36 cellular contexts compared by ENCODE assay signal in the genomic region with DNA sequence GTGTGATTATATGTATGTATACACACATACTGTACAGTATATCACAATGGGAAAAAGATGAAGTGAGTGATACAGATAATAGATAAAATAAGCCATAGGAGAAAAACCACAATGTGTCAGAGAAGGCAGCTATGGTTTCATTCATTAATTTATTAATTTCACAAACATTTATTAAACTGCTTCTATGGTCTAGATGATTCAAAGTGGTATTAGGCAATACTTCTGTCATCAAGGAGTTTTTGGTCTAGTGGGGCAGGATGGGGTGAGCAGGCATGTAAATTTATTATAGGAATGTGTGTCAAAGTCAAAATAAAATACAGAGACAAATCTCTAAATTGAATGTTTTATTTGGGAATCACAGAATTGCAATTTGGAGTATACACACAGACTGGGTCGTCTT.
"Had no signal": no experiment of that assay in that cellular context is flagged by ENCODE, and none has a peak within 500 bp of the region (broad histone marks: within the 10 kb centered on the region; RNA-seq: fewer than 3 reads in every experiment).

No MANE protein-coding gene starts in this region.

- H3K36me3 Mint-ChIP-seq: activated CD4-positive, alpha-beta memory T cell treated with anti-CD3 and anti-CD28 coated beads for 36 hours; activated naive CD4-positive, alpha-beta T cell treated with anti-CD3 and anti-CD28 coated beads, Interleukin-2, amount 10 ng/mL, durations not matched to agents 7 days and 5 days; activated naive CD4-positive, alpha-beta T cell treated with anti-CD3 and anti-CD28 coated beads, Interleukin-2, amount 50 U/mL, for 24 hours; activated naive CD8-positive, alpha-beta T cell; activated naive CD8-positive, alpha-beta T cell treated with anti-CD3 and anti-CD28 coated beads, Interleukin-2, amount 10 ng/mL, durations not matched to agents 7 days and 5 days had no signal

- H3K9me3 ChIP-seq: body of pancreas had no signal

- H3K4me3 Mint-ChIP-seq: activated B cell treated with CpG ODN at 0.5 μM for 24 hours; activated CD4-positive, alpha-beta memory T cell treated with anti-CD3 and anti-CD28 coated beads for 36 hours; activated CD4-positive, alpha-beta T cell treated with anti-CD3 and anti-CD28 coated beads, Interleukin-2, amount 10 ng/mL, durations not matched to agents 24 days and 14 days; activated CD8-positive, alpha-beta T cell treated with anti-CD3 and anti-CD28 coated beads for 36 hours; activated naive CD4-positive, alpha-beta T cell treated with anti-CD3 and anti-CD28 coated beads, Interleukin-2, amount 10 ng/mL, durations not matched to agents 7 days and 5 days; activated naive CD4-positive, alpha-beta T cell treated with anti-CD3 and anti-CD28 coated beads, Interleukin-2, amount 50 U/mL, for 24 hours; activated naive CD8-positive, alpha-beta T cell; activated naive CD8-positive, alpha-beta T cell treated with anti-CD3 and anti-CD28 coated beads, Interleukin-2, amount 10 ng/mL, durations not matched to agents 7 days and 5 days; activated naive CD8-positive, alpha-beta T cell treated with anti-CD3 and anti-CD28 coated beads, Interleukin-2, amount 50 U/mL, for 24 hours; activated T-cell treated with anti-CD3 and anti-CD28 coated beads, Interleukin-2, amount 50 U/mL, for 4 hours; activated T-cell treated with anti-CD3 and anti-CD28 coated beads, Interleukin-2, amount 50 U/mL, for 72 hours; activated T-helper 1 cell treated with anti-CD3 and anti-CD28 coated beads, Interleukin-12 subunit alpha, Interleukin-12 subunit beta, Interleukin-2, Interleukin-4 antibody, amounts not matched to agents 30 ng/mL and 10 ng/mL and 1 ng/mL, durations not matched to agents 14 hours and 24 hours and 36 hours; activated T-helper 17 cell treated with anti-CD3 and anti-CD28 coated beads, Interleukin-2, amount 50 U/mL, for 72 hours; T-helper 1 cell treated with Interleukin-12 subunit alpha and Interleukin-12 subunit beta and Interleukin-4 antibody, amounts not matched to agents 30 μg/mL and 1 μg/mL, for 36 hours; T-helper 2 cell treated with Interferon-gamma antibody and Interleukin-4, amounts not matched to agents 5 μg/mL and 100 μg/mL, for 36 hours had no signal

- H3K4me3 ChIP-seq: body of pancreas had no signal

- DNase-seq: activated B cell treated with CpG ODN at 0.5 μM for 24 hours; activated CD4-positive, alpha-beta memory T cell treated with anti-CD3 and anti-CD28 coated beads for 36 hours; activated CD4-positive, alpha-beta T cell treated with anti-CD3 and anti-CD28 coated beads for 4 hours; activated CD4-positive, alpha-beta T cell treated with anti-CD3 and anti-CD28 coated beads, Interleukin-2, amount 10 ng/mL, durations not matched to agents 24 days and 14 days; activated CD4-positive, alpha-beta T cell treated with anti-CD3 and anti-CD28 coated beads, Interleukin-2, amount 50 U/mL, for 1 hour; activated CD4-positive, alpha-beta T cell treated with anti-CD3 and anti-CD28 coated beads, Interleukin-2, amount 50 U/mL, for 4 hours; activated CD4-positive, CD25-positive, alpha-beta regulatory T cell treated with anti-CD3 and anti-CD28 coated beads, Interleukin-2, amount 50 U/mL, for 72 hours; activated CD8-positive, alpha-beta memory T cell treated with anti-CD3 and anti-CD28 coated beads, Interleukin-2, amount 50 U/mL, for 4 hours; activated CD8-positive, alpha-beta T cell treated with anti-CD3 and anti-CD28 coated beads for 36 hours; activated effector memory CD4-positive, alpha-beta T cell treated with Interleukin-2 at 50 U/mL for 16 hours; activated gamma-delta T cell; activated naive CD4-positive, alpha-beta T cell treated with anti-CD3 and anti-CD28 coated beads, Interleukin-2, amount 10 ng/mL, durations not matched to agents 7 days and 5 days; activated naive CD4-positive, alpha-beta T cell treated with Interleukin-2 at 50 U/mL for 16 hours; activated naive CD8-positive, alpha-beta T cell treated with anti-CD3 and anti-CD28 coated beads, Interleukin-2, amount 10 ng/mL, durations not matched to agents 7 days and 5 days; activated naive CD8-positive, alpha-beta T cell treated with anti-CD3 and anti-CD28 coated beads, Interleukin-2, amount 50 U/mL, for 24 hours; activated T-cell treated with anti-CD3 and anti-CD28 coated beads for 4 hours; activated T-cell treated with anti-CD3 and anti-CD28 coated beads, Interleukin-2, amount 50 U/mL, for 1 hour; activated T-cell treated with anti-CD3 and anti-CD28 coated beads, Interleukin-2, amount 50 U/mL, for 4 hours; activated T-cell treated with anti-CD3 and anti-CD28 coated beads, Interleukin-2, amount 50 U/mL, for 72 hours; amniotic stem cell; aorta; body of pancreas; brain microvascular endothelial cell; central memory CD4-positive, alpha-beta T cell; T-helper 1 cell; T-helper 2 cell; T-helper 9 cell had no signal

- H3K4me1 Mint-ChIP-seq: activated B cell treated with CpG ODN at 0.5 μM for 24 hours; activated CD4-positive, alpha-beta T cell treated with anti-CD3 and anti-CD28 coated beads, Interleukin-2, amount 10 ng/mL, durations not matched to agents 24 days and 14 days; activated naive CD4-positive, alpha-beta T cell treated with anti-CD3 and anti-CD28 coated beads, Interleukin-2, amount 10 ng/mL, durations not matched to agents 7 days and 5 days; activated naive CD4-positive, alpha-beta T cell treated with anti-CD3 and anti-CD28 coated beads, Interleukin-2, amount 50 U/mL, for 24 hours; activated naive CD8-positive, alpha-beta T cell treated with anti-CD3 and anti-CD28 coated beads, Interleukin-2, amount 10 ng/mL, durations not matched to agents 7 days and 5 days; activated naive CD8-positive, alpha-beta T cell treated with anti-CD3 and anti-CD28 coated beads, Interleukin-2, amount 50 U/mL, for 24 hours; activated T-helper 17 cell treated with anti-CD3 and anti-CD28 coated beads, Interleukin-2, amount 50 U/mL, for 72 hours had no signal

- FAIRE-seq: astrocyte, TTC549 had no signal

- H3K27ac Mint-ChIP-seq: activated B cell treated with CpG ODN at 0.5 μM for 24 hours; activated CD4-positive, alpha-beta memory T cell treated with anti-CD3 and anti-CD28 coated beads for 36 hours; activated CD4-positive, alpha-beta T cell treated with anti-CD3 and anti-CD28 coated beads, Interleukin-2, amount 10 ng/mL, durations not matched to agents 24 days and 14 days; activated CD8-positive, alpha-beta T cell treated with anti-CD3 and anti-CD28 coated beads for 36 hours; activated naive CD4-positive, alpha-beta T cell treated with anti-CD3 and anti-CD28 coated beads, Interleukin-2, amount 10 ng/mL, durations not matched to agents 7 days and 5 days; activated naive CD4-positive, alpha-beta T cell treated with anti-CD3 and anti-CD28 coated beads, Interleukin-2, amount 50 U/mL, for 24 hours; activated naive CD8-positive, alpha-beta T cell; activated naive CD8-positive, alpha-beta T cell treated with anti-CD3 and anti-CD28 coated beads, Interleukin-2, amount 10 ng/mL, durations not matched to agents 7 days and 5 days; activated naive CD8-positive, alpha-beta T cell treated with anti-CD3 and anti-CD28 coated beads, Interleukin-2, amount 50 U/mL, for 24 hours; activated T-cell treated with anti-CD3 and anti-CD28 coated beads, Interleukin-2, amount 50 U/mL, for 72 hours; activated T-helper 1 cell treated with anti-CD3 and anti-CD28 coated beads, Interleukin-12 subunit alpha, Interleukin-12 subunit beta, Interleukin-2, Interleukin-4 antibody, amounts not matched to agents 30 ng/mL and 10 ng/mL and 1 ng/mL, durations not matched to agents 14 hours and 24 hours and 36 hours; activated T-helper 17 cell treated with anti-CD3 and anti-CD28 coated beads, Interleukin-2, amount 50 U/mL, for 72 hours; T-helper 1 cell treated with Interleukin-12 subunit alpha and Interleukin-12 subunit beta and Interleukin-4 antibody, amounts not matched to agents 30 μg/mL and 1 μg/mL, for 36 hours; T-helper 2 cell treated with Interferon-gamma antibody and Interleukin-4, amounts not matched to agents 5 μg/mL and 100 μg/mL, for 36 hours had no signal

- H3K36me3 ChIP-seq: brain microvascular endothelial cell had no signal

- H3K4me1 ChIP-seq: body of pancreas had no signal

- H3K27ac ChIP-seq: body of pancreas, brain microvascular endothelial cell, VCaP had no signal

- H3K27me3 ChIP-seq: body of pancreas, brain microvascular endothelial cell had no signal

- H3K9me3 Mint-ChIP-seq: activated B cell treated with CpG ODN at 0.5 μM for 24 hours; activated CD4-positive, alpha-beta memory T cell treated with anti-CD3 and anti-CD28 coated beads for 36 hours; activated CD4-positive, alpha-beta T cell treated with anti-CD3 and anti-CD28 coated beads, Interleukin-2, amount 10 ng/mL, durations not matched to agents 24 days and 14 days; activated CD8-positive, alpha-beta T cell treated with anti-CD3 and anti-CD28 coated beads for 36 hours; activated naive CD4-positive, alpha-beta T cell treated with anti-CD3 and anti-CD28 coated beads, Interleukin-2, amount 10 ng/mL, durations not matched to agents 7 days and 5 days; activated naive CD4-positive, alpha-beta T cell treated with anti-CD3 and anti-CD28 coated beads, Interleukin-2, amount 50 U/mL, for 24 hours; activated naive CD8-positive, alpha-beta T cell treated with anti-CD3 and anti-CD28 coated beads, Interleukin-2, amount 10 ng/mL, durations not matched to agents 7 days and 5 days; activated naive CD8-positive, alpha-beta T cell treated with anti-CD3 and anti-CD28 coated beads, Interleukin-2, amount 50 U/mL, for 24 hours; activated T-cell treated with anti-CD3 and anti-CD28 coated beads, Interleukin-2, amount 50 U/mL, for 4 hours; activated T-cell treated with anti-CD3 and anti-CD28 coated beads, Interleukin-2, amount 50 U/mL, for 72 hours; activated T-helper 1 cell treated with anti-CD3 and anti-CD28 coated beads, Interleukin-12 subunit alpha, Interleukin-12 subunit beta, Interleukin-2, Interleukin-4 antibody, amounts not matched to agents 30 ng/mL and 10 ng/mL and 1 ng/mL, durations not matched to agents 14 hours and 24 hours and 36 hours; T-helper 1 cell treated with Interleukin-12 subunit alpha and Interleukin-12 subunit beta and Interleukin-4 antibody, amounts not matched to agents 30 μg/mL and 1 μg/mL, for 36 hours; T-helper 2 cell treated with Interferon-gamma antibody and Interleukin-4, amounts not matched to agents 5 μg/mL and 100 μg/mL, for 36 hours had no signal

- ATAC-seq: activated CD8-positive, alpha-beta T cell treated with anti-CD3 and anti-CD28 coated beads for 36 hours; activated naive CD8-positive, alpha-beta T cell treated with anti-CD3 and anti-CD28 coated beads, Interleukin-2, amount 50 U/mL, for 24 hours; activated T-cell treated with anti-CD3 and anti-CD28 coated beads, Interleukin-2, amount 50 U/mL, for 4 hours; activated T-cell treated with anti-CD3 and anti-CD28 coated beads, Interleukin-2, amount 50 U/mL, for 72 hours; activated T-helper 17 cell treated with anti-CD3 and anti-CD28 coated beads, Interleukin-2, amount 50 U/mL, for 72 hours; body of pancreas had no signal
